ENCODE assay signal across 12 cellular contexts in genomic region chr6:44043479-44044153, GRCh38.
A peak's percentile ranks its signal among the peaks of the same experiment; 100 is the strongest.
DNase-seq lines count a peak whose midpoint lies in the region; ATAC-seq and TF ChIP-seq lines count a peak whose summit lies in the region.
"Had no signal": no experiment of that assay in that cellular context is flagged by ENCODE, and none has a peak within 500 bp of the region (broad histone marks: within the 10 kb centered on the region; RNA-seq: fewer than 3 reads in every experiment).

No MANE protein-coding gene starts in this region.

- H3K23ac ChIP-seq in mesendoderm (ENCODE audit: low read length): no peak overlapping the region

- H3K79me2 ChIP-seq in Loucy (ENCODE audit: insufficient read depth, low read length): no peaks in the 10 kb centered on the region
- no peaks in the 10 kb centered on the region for H3K79me2 ChIP-seq in mesendoderm (ENCODE audit: control insufficient read depth, insufficient read depth, low read length)

- no CpG with 5 or more reads among the region's 2 CpGs for WGBS in mesendoderm (ENCODE audit: extremely low coverage, insufficient coverage, low lambda C conversion rate)

- H3K4me1 Mint-ChIP-seq in activated T-helper 2 cell treated with anti-CD3 and anti-CD28 coated beads, Interferon-gamma antibody, Interleukin-2, Interleukin-4, amounts not matched to agents 10 μg/mL and 5 μg/mL and 100 μg/mL, durations not matched to agents 14 hours and 24 hours and 36 hours (ENCODE audit: low read depth): peaks cover 11% of the 10 kb centered on the region
- H3K4me1 Mint-ChIP-seq: immature natural killer cell had no signal

- peak overlapping the region; percentile 91 for H2AK5ac ChIP-seq in mesendoderm (ENCODE audit: low read length)

- no peak for TF ChIP-seq CTCF in BE2C (IDR thresholded peaks at IDR 0.05; ENCODE audit: low read depth, low read length)
- no peak for TF ChIP-seq CTCF in Loucy (conservative IDR thresholded peaks at IDR 0.05; ENCODE audit: low read length)

- H3K27me3 Mint-ChIP-seq in activated T-helper 2 cell treated with anti-CD3 and anti-CD28 coated beads, Interferon-gamma antibody, Interleukin-2, Interleukin-4, amounts not matched to agents 10 μg/mL and 5 μg/mL and 100 μg/mL, durations not matched to agents 14 hours and 24 hours and 36 hours (ENCODE audit: low read depth): no peaks in the 10 kb centered on the region
- H3K27me3 Mint-ChIP-seq: activated CD4-positive, alpha-beta T cell treated with anti-CD3 and anti-CD28 coated beads, Interleukin-2, amount 10 ng/mL, durations not matched to agents 24 days and 14 days; brain had no signal

- H3K4me2 ChIP-seq in Loucy (ENCODE audit: low read depth, low read length, poor library complexity, severe bottlenecking) (peak overlapping the region; percentile 13), mesendoderm (ENCODE audit: low read length) (no peak overlapping the region)

- peaks cover 9% of the 10 kb centered on the region for H3K4me1 ChIP-seq in BE2C
- H3K4me1 ChIP-seq in Loucy (ENCODE audit: insufficient read depth, low read length, poor library complexity, severe bottlenecking): peaks cover 28% of the 10 kb centered on the region
- H3K4me1 ChIP-seq in mesendoderm (ENCODE audit: control insufficient read depth, low read depth, low read length): peaks cover 23% of the 10 kb centered on the region

- peak overlapping the region; percentile 81 for H3K56ac ChIP-seq in mesendoderm (ENCODE audit: low read length)

- H3K4me3 ChIP-seq in BE2C (ENCODE audit: low read depth, low read length) (no peak overlapping the region), Loucy (ENCODE audit: low read length, poor library complexity, severe bottlenecking) (no peak overlapping the region), mesendoderm (ENCODE audit: low read length) (no peak overlapping the region)
- H3K4me3 ChIP-seq: suprapubic skin had no signal

- H3F3A ChIP-seq in Loucy (ENCODE audit: low read depth): no peaks in the 10 kb centered on the region

- H3K36me3 Mint-ChIP-seq in activated T-helper 2 cell treated with anti-CD3 and anti-CD28 coated beads, Interferon-gamma antibody, Interleukin-2, Interleukin-4, amounts not matched to agents 10 μg/mL and 5 μg/mL and 100 μg/mL, durations not matched to agents 14 hours and 24 hours and 36 hours (ENCODE audit: low read depth): no peaks in the 10 kb centered on the region
- H3K36me3 Mint-ChIP-seq: brain, immature natural killer cell had no signal

- peak overlapping the region; percentile 89 for H3K4ac ChIP-seq in mesendoderm (ENCODE audit: low read depth, low read length)

- H3K18ac ChIP-seq in mesendoderm (ENCODE audit: low read length): peak overlapping the region; percentile 31

- no peak overlapping the region for H4K8ac ChIP-seq in mesendoderm (ENCODE audit: low read depth, low read length)

- H4K20me1 ChIP-seq in Loucy (ENCODE audit: insufficient read depth, low read length, poor library complexity, severe bottlenecking): no peaks in the 10 kb centered on the region

- no peak overlapping the region for H4K5ac ChIP-seq in mesendoderm (ENCODE audit: low read length)

- H3K9me3 ChIP-seq in BE2C (no peaks in the 10 kb centered on the region), Loucy (ENCODE audit: insufficient read depth, low read depth, low read length) (no peaks in the 10 kb centered on the region)
- H3K9me3 ChIP-seq: suprapubic skin had no signal

- no peak overlapping the region for H3K27ac Mint-ChIP-seq in activated T-helper 2 cell treated with anti-CD3 and anti-CD28 coated beads, Interferon-gamma antibody, Interleukin-2, Interleukin-4, amounts not matched to agents 10 μg/mL and 5 μg/mL and 100 μg/mL, durations not matched to agents 14 hours and 24 hours and 36 hours
- H3K27ac Mint-ChIP-seq: activated CD4-positive, alpha-beta T cell treated with anti-CD3 and anti-CD28 coated beads, Interleukin-2, amount 10 ng/mL, durations not matched to agents 24 days and 14 days; immature natural killer cell had no signal

- no peak overlapping the region for H2AFZ ChIP-seq in Loucy (ENCODE audit: low read length)

- no peaks in the 10 kb centered on the region for H3K79me1 ChIP-seq in mesendoderm (ENCODE audit: low read length)

- H3K36me3 ChIP-seq in BE2C (no peaks in the 10 kb centered on the region), Loucy (ENCODE audit: insufficient read depth, low read length) (no peaks in the 10 kb centered on the region), mesendoderm (ENCODE audit: control insufficient read depth, insufficient read depth, low read length) (no peaks in the 10 kb centered on the region)
- H3K36me3 ChIP-seq: suprapubic skin had no signal

- ATAC-seq in GM18907 (IDR thresholded peaks at IDR 0.05; ENCODE audit: unreplicated experiment): no peak

- H3K27ac ChIP-seq in epithelial cell of prostate (peak overlapping the region; percentile 92), mesendoderm (ENCODE audit: low read depth, low read length) (peak overlapping the region; percentile 39)
- H3K27ac ChIP-seq: suprapubic skin had no signal

- no peak overlapping the region for H2BK120ac ChIP-seq in mesendoderm (ENCODE audit: low read depth, low read length)

- peak overlapping the region; percentile 79 for H2BK5ac ChIP-seq in mesendoderm (ENCODE audit: low read length)

- no peaks in the 10 kb centered on the region for H3K9me3 Mint-ChIP-seq in activated T-helper 2 cell treated with anti-CD3 and anti-CD28 coated beads, Interferon-gamma antibody, Interleukin-2, Interleukin-4, amounts not matched to agents 10 μg/mL and 5 μg/mL and 100 μg/mL, durations not matched to agents 14 hours and 24 hours and 36 hours
- H3K9me3 Mint-ChIP-seq: activated CD4-positive, alpha-beta T cell treated with anti-CD3 and anti-CD28 coated beads, Interleukin-2, amount 10 ng/mL, durations not matched to agents 24 days and 14 days; brain; immature natural killer cell had no signal

- H3K4me3 Mint-ChIP-seq in activated T-helper 2 cell treated with anti-CD3 and anti-CD28 coated beads, Interferon-gamma antibody, Interleukin-2, Interleukin-4, amounts not matched to agents 10 μg/mL and 5 μg/mL and 100 μg/mL, durations not matched to agents 14 hours and 24 hours and 36 hours (ENCODE audit: low read depth): no peak overlapping the region
- H3K4me3 Mint-ChIP-seq: activated CD4-positive, alpha-beta T cell treated with anti-CD3 and anti-CD28 coated beads, Interleukin-2, amount 10 ng/mL, durations not matched to agents 24 days and 14 days; immature natural killer cell had no signal

- H3K27me3 ChIP-seq in BE2C (no peaks in the 10 kb centered on the region), Loucy (ENCODE audit: insufficient read depth, low read length, poor library complexity, severe bottlenecking) (no peaks in the 10 kb centered on the region), mesendoderm (ENCODE audit: insufficient read depth, low read length, poor library complexity) (no peaks in the 10 kb centered on the region)
- H3K27me3 ChIP-seq: suprapubic skin had no signal

- intact Hi-C loops in activated T-helper 2 cell treated with anti-CD3 and anti-CD28 coated beads, Interferon-gamma antibody, Interleukin-2, Interleukin-4, amounts not matched to agents 10 μg/mL and 5 μg/mL and 100 μg/mL, durations not matched to agents 14 hours and 24 hours and 36 hours (cut with micrococcal nuclease): no loop called here

- H2BK15ac ChIP-seq in mesendoderm (replicated peaks; ENCODE audit: low read depth): no peak overlapping the region

- peak; percentile 62 for DNase-seq in BE2C
- DNase-seq in epithelial cell of prostate (ENCODE audit: low read depth, low spot score): no peak
- peak; percentile 88 for DNase-seq in mesendoderm
- DNase-seq in NCI-H69 (lab: John Stamatoyannopoulos, UW): no peak
- DNase-seq in SHP77 treated with DMSO at 0.1 percent for 48 hours (lab: John Stamatoyannopoulos, UW): no peak
- no peak for DNase-seq in activated T-helper 2 cell treated with anti-CD3 and anti-CD28 coated beads, Interferon-gamma antibody, Interleukin-2, Interleukin-4, amounts not matched to agents 10 μg/mL and 5 μg/mL and 100 μg/mL, durations not matched to agents 14 hours and 24 hours and 36 hours (ENCODE audit: low spot score)
- DNase-seq: activated CD4-positive, alpha-beta T cell treated with anti-CD3 and anti-CD28 coated beads, Interleukin-2, amount 10 ng/mL, durations not matched to agents 24 days and 14 days; immature natural killer cell had no signal

- H3K9ac ChIP-seq in Loucy (ENCODE audit: low read depth, low read length, poor library complexity, severe bottlenecking): peak overlapping the region; percentile 13
- peak overlapping the region; percentile 34 for H3K9ac ChIP-seq in mesendoderm (ENCODE audit: low read length)

- no peaks in the 10 kb centered on the region for H3K9me2 ChIP-seq in Loucy (replicated peaks; ENCODE audit: low read depth, low read length)

Comparison
In these comparisons a context has a peak if more than half of its experiments do, and no peak if none do; other contexts are left out.
1. DNase-seq: peak in BE2C (single experiment) and mesendoderm (single experiment); none in epithelial cell of prostate (single experiment), NCI-H69 (single experiment), SHP77 treated with DMSO at 0.1 percent for 48 hours (single experiment) and activated T-helper 2 cell treated with anti-CD3 and anti-CD28 coated beads, Interferon-gamma antibody, Interleukin-2, Interleukin-4, amounts not matched to agents 10 μg/mL and 5 μg/mL and 100 μg/mL, durations not matched to agents 14 hours and 24 hours and 36 hours (single experiment).